ENCODE assay signal across 14 cellular contexts in the genomic region with DNA sequence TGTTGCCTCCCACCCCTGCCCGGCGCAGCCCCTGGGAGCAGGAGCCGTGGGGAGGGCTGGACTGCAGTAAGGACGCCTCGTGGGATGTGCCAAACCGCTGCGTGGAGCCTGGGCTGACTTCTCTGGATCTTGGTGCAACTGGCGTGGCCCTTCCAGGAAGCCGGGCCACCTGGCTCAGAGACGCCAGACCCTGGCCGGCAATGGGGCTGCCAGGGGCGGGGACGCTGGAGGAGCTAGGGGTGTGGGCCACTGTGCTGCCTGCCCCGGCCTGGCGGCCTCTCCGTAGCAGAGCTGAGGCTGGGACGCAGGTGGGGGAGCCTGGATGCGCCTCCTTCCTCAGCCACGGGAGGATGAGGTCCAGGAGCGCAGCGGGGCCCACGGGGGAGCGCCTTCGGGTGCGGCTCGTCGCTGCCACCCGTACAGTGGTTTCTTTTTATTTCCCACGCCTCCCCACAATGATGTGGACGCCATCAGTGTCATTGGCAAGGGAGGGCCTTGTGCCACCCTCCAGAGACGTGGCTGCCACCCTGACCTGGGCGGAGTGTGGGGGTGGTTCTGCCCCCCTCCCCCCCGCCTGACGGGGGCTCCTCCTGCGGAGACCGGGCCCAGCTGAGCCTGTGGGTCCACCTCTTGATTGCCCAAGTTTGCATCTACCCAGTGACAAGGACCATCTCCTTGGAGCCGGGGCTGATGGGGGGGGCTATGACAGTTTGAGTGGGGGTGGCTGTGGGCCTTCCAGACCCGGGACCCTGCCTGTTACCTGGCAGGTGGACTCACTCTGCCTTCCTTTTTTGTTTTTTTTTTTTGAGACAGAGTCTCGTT. TPM values are rescaled to one million over a fixed set of nuclear protein-coding genes. Genes with fewer than 3 reads are reported as not detected.
A peak's percentile ranks its signal among the peaks of the same experiment; 100 is the strongest.
DNase-seq lines count a peak whose midpoint lies in the region; ATAC-seq and TF ChIP-seq lines count a peak whose summit lies in the region.
"Had no signal": no experiment of that assay in that cellular context is flagged by ENCODE, and none has a peak within 500 bp of the region (broad histone marks: within the 10 kb centered on the region; RNA-seq: fewer than 3 reads in every experiment).

No MANE protein-coding gene starts in this region.

- no peak overlapping the region for H3K4me3 ChIP-seq in mucosa of descending colon
- no peak overlapping the region for H3K4me3 ChIP-seq in upper lobe of right lung

- intact Hi-C loops in mucosa of descending colon (cut with DNase I, micrococcal nuclease), result no loop called here
- intact Hi-C loops in upper lobe of right lung (cut with DNase I), result no loop called here

- H3K4me1 ChIP-seq in mucosa of descending colon (ENCODE audit: low read depth) (no peaks in the 10 kb centered on the region), upper lobe of right lung (no peaks in the 10 kb centered on the region)

- DNase-seq in activated effector memory CD4-positive, alpha-beta T cell treated with anti-CD3 and anti-CD28 coated beads, Interleukin-2, amount 50 U/mL, for 16 hours, result peak; percentile 59
- no peak for DNase-seq in activated effector memory CD4-positive, alpha-beta T cell treated with Interleukin-2 at 50 U/mL for 16 hours
- DNase-seq in ecto neural progenitor cell (ENCODE audit: low spot score) (peak; percentile 46), mucosa of descending colon (no peak), upper lobe of right lung (peak; percentile 47), mucosa of gallbladder (ENCODE audit: low spot score) (no peak)
- DNase-seq in effector CD8-positive, alpha-beta T cell (lab: John Stamatoyannopoulos, UW), result no peak
- no peak for DNase-seq in activated CD4-positive, alpha-beta T cell treated with anti-CD3 and anti-CD28 coated beads, Interleukin-2, amount 50 U/mL, for 4 hours
- DNase-seq: 8988T, C1 segment of cervical spinal cord, KG1, NCI-H1105 treated with DMSO at 0.1 percent for 48 hours, NCI-H187, NCI-H774 had no signal

- no peak for TF ChIP-seq CTCF in mucosa of descending colon (IDR thresholded peaks at IDR 0.05)
- no peak for TF ChIP-seq CTCF in upper lobe of right lung (IDR thresholded peaks at IDR 0.05)

- H3K36me3 ChIP-seq in mucosa of descending colon (ENCODE audit: low read depth), result no peaks in the 10 kb centered on the region
- H3K36me3 ChIP-seq in upper lobe of right lung, result no peaks in the 10 kb centered on the region

- H3K27ac ChIP-seq in upper lobe of right lung, result no peak overlapping the region

- no peaks in the 10 kb centered on the region for H3K9me3 ChIP-seq in mucosa of descending colon
- no peaks in the 10 kb centered on the region for H3K9me3 ChIP-seq in upper lobe of right lung

- no peaks in the 10 kb centered on the region for H3K27me3 ChIP-seq in upper lobe of right lung

- ATAC-seq in mucosa of descending colon (peak; percentile 22), upper lobe of right lung (peak; percentile 35)

RNA-seq across cellular contexts. Expression of gene DDX51, which starts 11.3 kb away (rescaled TPM):
- total RNA-seq in mucosa of descending colon, result 10 to 100 TPM; 14.2 to 18.7 (median 15.6) TPM
- total RNA-seq in upper lobe of right lung, result 16.2 TPM
- 18.0 TPM for total RNA-seq in mucosa of gallbladder

RNA-seq across cellular contexts. Expression of gene NOC4L, which starts 11.4 kb away (rescaled TPM):
- total RNA-seq in mucosa of descending colon (10 to 100 TPM; 12.9 to 17.5 (median 13.3) TPM), upper lobe of right lung (16.5 TPM), mucosa of gallbladder (14.1 TPM)

Comparison
In these comparisons a context has a peak if more than half of its experiments do, and no peak if none do; other contexts are left out.
1. DNase-seq: peak in activated effector memory CD4-positive, alpha-beta T cell treated with anti-CD3 and anti-CD28 coated beads, Interleukin-2, amount 50 U/mL, for 16 hours (single experiment), ecto neural progenitor cell (single experiment) and upper lobe of right lung (single experiment); none in activated effector memory CD4-positive, alpha-beta T cell treated with Interleukin-2 at 50 U/mL for 16 hours (single experiment), mucosa of descending colon (0 of 3), mucosa of gallbladder (single experiment), effector CD8-positive, alpha-beta T cell (single experiment) and activated CD4-positive, alpha-beta T cell treated with anti-CD3 and anti-CD28 coated beads, Interleukin-2, amount 50 U/mL, for 4 hours (0 of 2).